ENCODE assay signal across 8 cellular contexts in genomic region chr12:8912910-8913309, GRCh38. TPM values are rescaled to one million over a fixed set of nuclear protein-coding genes. Genes with fewer than 3 reads are reported as not detected.
A peak's percentile ranks its signal among the peaks of the same experiment; 100 is the strongest.
DNase-seq lines count a peak whose midpoint lies in the region; ATAC-seq and TF ChIP-seq lines count a peak whose summit lies in the region.

No MANE protein-coding gene starts in this region.

- H3K4me1 ChIP-seq in RWPE2 (ENCODE audit: insufficient read depth, poor library complexity, severe bottlenecking): no peaks in the 10 kb centered on the region

- peak overlapping the region; percentile 97 for H3K4me3 Mint-ChIP-seq in glutamatergic neuron (ENCODE audit: unreplicated experiment)
- H3K4me3 Mint-ChIP-seq in stimulated activated naive B cell treated with anti-CD40 and anti-IgM and Interleukin-4, amounts not matched to agents 10 μg/mL and 1 μg/mL and 100 μg/mL, for 72 hours: no peak overlapping the region

- H3K27ac ChIP-seq in RWPE2 (ENCODE audit: poor library complexity, severe bottlenecking): peak overlapping the region; percentile 75

- in situ Hi-C loops in ACHN (cut with HindIII; ENCODE audit: low pct_ligation_motif_present, low pct_unique_long_range_greater_than_20kb, low sequenced_read_pairs): no loop called here

- H3K4me3 ChIP-seq in RWPE2 (ENCODE audit: severe bottlenecking): no peak overlapping the region

- H3K27ac Mint-ChIP-seq in glutamatergic neuron (ENCODE audit: unreplicated experiment): peak overlapping the region; percentile 97
- peak overlapping the region; percentile 4 for H3K27ac Mint-ChIP-seq in stimulated activated naive B cell treated with anti-CD40 and anti-IgM and Interleukin-4, amounts not matched to agents 10 μg/mL and 1 μg/mL and 100 μg/mL, for 72 hours

- no peaks in the 10 kb centered on the region for H3K9me3 ChIP-seq in RWPE2 (ENCODE audit: severe bottlenecking)

- H3K9me3 Mint-ChIP-seq in glutamatergic neuron (ENCODE audit: unreplicated experiment): peaks cover 4% of the 10 kb centered on the region
- H3K9me3 Mint-ChIP-seq in stimulated activated naive B cell treated with anti-CD40 and anti-IgM and Interleukin-4, amounts not matched to agents 10 μg/mL and 1 μg/mL and 100 μg/mL, for 72 hours: no peaks in the 10 kb centered on the region

- TF ChIP-seq CTCF in RWPE2 (IDR thresholded peaks at IDR 0.05; ENCODE audit: poor library complexity, severe bottlenecking) (peak; percentile 6), glutamatergic neuron (IDR thresholded peaks at IDR 0.05; ENCODE audit: partially characterized antibody, unreplicated experiment) (peak; percentile 32)

- H3K36me3 Mint-ChIP-seq in glutamatergic neuron (ENCODE audit: unreplicated experiment): no peaks in the 10 kb centered on the region
- no peaks in the 10 kb centered on the region for H3K36me3 Mint-ChIP-seq in stimulated activated naive B cell treated with anti-CD40 and anti-IgM and Interleukin-4, amounts not matched to agents 10 μg/mL and 1 μg/mL and 100 μg/mL, for 72 hours

- DNase-seq in ACHN (peak; percentile 23), GM19240 (ENCODE audit: insufficient read length, low spot score) (peak; percentile 14), RWPE2 (ENCODE audit: low spot score) (no peak), glutamatergic neuron (no peak), GOT3 (lab: John Stamatoyannopoulos, UW) (no peak), NCI-H2171 (lab: John Stamatoyannopoulos, UW) (no peak)
- no peak for DNase-seq in stimulated activated naive B cell treated with anti-CD40 and anti-IgM and Interleukin-4, amounts not matched to agents 10 μg/mL and 1 μg/mL and 100 μg/mL, for 72 hours

- peaks cover 13% of the 10 kb centered on the region for H3K4me1 Mint-ChIP-seq in glutamatergic neuron (ENCODE audit: low read depth, unreplicated experiment)
- peaks cover 9 to 17% of the 10 kb centered on the region in 2 donors for H3K4me1 Mint-ChIP-seq in stimulated activated naive B cell treated with anti-CD40 and anti-IgM and Interleukin-4, amounts not matched to agents 10 μg/mL and 1 μg/mL and 100 μg/mL, for 72 hours

- H3K36me3 ChIP-seq in RWPE2 (ENCODE audit: low read depth): no peaks in the 10 kb centered on the region

- ATAC-seq in RWPE2 (ENCODE audit: low read depth) (0 out of 3 replicates have a peak, but pooled peaks have one; percentile 15), GM21825 (IDR thresholded peaks at IDR 0.05; ENCODE audit: unreplicated experiment) (no peak)
- no peak for ATAC-seq in stimulated activated naive B cell treated with anti-CD40 and anti-IgM and Interleukin-4, amounts not matched to agents 10 μg/mL and 1 μg/mL and 100 μg/mL, for 72 hours (replicated peaks)

- H3K27me3 ChIP-seq in RWPE2 (ENCODE audit: insufficient read depth, poor library complexity, severe bottlenecking): no peaks in the 10 kb centered on the region

- H3K27me3 Mint-ChIP-seq in glutamatergic neuron (ENCODE audit: unreplicated experiment): peaks cover 4% of the 10 kb centered on the region
- H3K27me3 Mint-ChIP-seq in stimulated activated naive B cell treated with anti-CD40 and anti-IgM and Interleukin-4, amounts not matched to agents 10 μg/mL and 1 μg/mL and 100 μg/mL, for 72 hours: no peaks in the 10 kb centered on the region

RNA-seq across cellular contexts. Expression of gene PHC1, which starts 1.4 kb away (rescaled TPM):
- total RNA-seq in glutamatergic neuron (ENCODE audit: unreplicated experiment): 59.8 TPM

RNA-seq across cellular contexts. Expression of gene M6PR, which starts 36.5 kb away (rescaled TPM):
- 98.8 TPM for total RNA-seq in glutamatergic neuron (ENCODE audit: unreplicated experiment)

Comparison
In these comparisons a context has a peak if more than half of its experiments do, and no peak if none do; other contexts are left out.
1. DNase-seq: peak in ACHN (single experiment) and GM19240 (single experiment); none in RWPE2 (single experiment), glutamatergic neuron (single experiment), stimulated activated naive B cell treated with anti-CD40 and anti-IgM and Interleukin-4, amounts not matched to agents 10 μg/mL and 1 μg/mL and 100 μg/mL, for 72 hours (single experiment), GOT3 (single experiment) and NCI-H2171 (single experiment).